Comparison of ENCODE assay signal across 25 cellular contexts in the genomic region with DNA sequence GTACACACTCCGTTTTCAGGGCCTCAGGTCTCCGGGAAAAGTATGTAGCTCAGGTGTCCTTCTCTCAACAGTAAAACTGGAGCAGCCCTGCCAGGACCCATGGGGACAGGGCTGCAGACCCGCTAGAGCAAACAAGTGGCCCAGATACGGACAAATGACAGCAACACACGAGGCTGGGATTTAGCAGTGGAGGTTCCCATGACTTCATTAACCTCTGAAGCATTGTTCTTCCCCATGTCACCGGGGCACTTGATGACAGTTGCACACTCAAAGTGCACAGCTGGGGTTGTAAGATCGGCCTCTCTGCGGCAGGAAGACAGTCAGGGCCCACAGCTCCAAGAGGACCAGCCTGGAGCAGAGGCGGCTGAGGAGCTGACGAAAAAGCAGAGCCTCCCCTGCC.
"Had no signal": no experiment of that assay in that cellular context is flagged by ENCODE, and none has a peak within 500 bp of the region (broad histone marks: within the 10 kb centered on the region; RNA-seq: fewer than 3 reads in every experiment).

No MANE protein-coding gene starts in this region.

- DNase-seq: activated CD4-positive, alpha-beta memory T cell treated with anti-CD3 and anti-CD28 coated beads for 36 hours; activated CD4-positive, alpha-beta T cell treated with anti-CD3 and anti-CD28 coated beads, Interleukin-2, amount 10 ng/mL, durations not matched to agents 7 days and 5 days; activated CD4-positive, CD25-positive, alpha-beta regulatory T cell; activated CD8-positive, alpha-beta memory T cell treated with anti-CD3 and anti-CD28 coated beads for 24 hours; activated gamma-delta T cell; activated naive CD4-positive, alpha-beta T cell treated with anti-CD3 and anti-CD28 coated beads for 36 hours; activated T-cell treated with anti-CD3 and anti-CD28 coated beads, Interleukin-2, amount 50 U/mL, for 48 hours; brain microvascular endothelial cell; cerebellar nuclear complex; NCI-H1930; NCI-H345; NCI-H510A; NCI-H526 treated with DMSO at 0.1 percent for 48 hours; NCI-H82; OCI-M1; RPMI8226; SHP77 treated with DMSO at 0.1 percent for 48 hours; T-cell; T-helper 2 cell; T1000 had no signal

- H3K36me3 Mint-ChIP-seq: activated CD4-positive, alpha-beta memory T cell treated with anti-CD3 and anti-CD28 coated beads for 36 hours; activated naive CD8-positive, alpha-beta T cell; T-cell had no signal

- H3K27me3 ChIP-seq: brain microvascular endothelial cell had no signal

- H3K27ac Mint-ChIP-seq: activated CD4-positive, alpha-beta memory T cell treated with anti-CD3 and anti-CD28 coated beads for 36 hours; activated CD4-positive, alpha-beta T cell treated with anti-CD3 and anti-CD28 coated beads, Interleukin-2, amount 10 ng/mL, durations not matched to agents 7 days and 5 days; activated naive CD4-positive, alpha-beta T cell treated with anti-CD3 and anti-CD28 coated beads for 36 hours; activated naive CD8-positive, alpha-beta T cell; activated T-helper 17 cell treated with anti-CD3 and anti-CD28 coated beads, Interleukin-2, amount 50 U/mL, for 72 hours; T-cell had no signal

- H3K27ac ChIP-seq: brain microvascular endothelial cell, SK-N-MC had no signal

- H3K9me3 Mint-ChIP-seq: activated CD4-positive, alpha-beta memory T cell treated with anti-CD3 and anti-CD28 coated beads for 36 hours; activated CD4-positive, alpha-beta T cell treated with anti-CD3 and anti-CD28 coated beads, Interleukin-2, amount 10 ng/mL, durations not matched to agents 7 days and 5 days; activated naive CD4-positive, alpha-beta T cell treated with anti-CD3 and anti-CD28 coated beads for 36 hours; activated T-helper 17 cell treated with anti-CD3 and anti-CD28 coated beads, Interleukin-2, amount 50 U/mL, for 72 hours; T-cell had no signal

- H3K4me3 Mint-ChIP-seq: activated CD4-positive, alpha-beta memory T cell treated with anti-CD3 and anti-CD28 coated beads for 36 hours; activated CD4-positive, alpha-beta T cell treated with anti-CD3 and anti-CD28 coated beads, Interleukin-2, amount 10 ng/mL, durations not matched to agents 7 days and 5 days; activated naive CD4-positive, alpha-beta T cell treated with anti-CD3 and anti-CD28 coated beads for 36 hours; activated naive CD8-positive, alpha-beta T cell; activated T-helper 17 cell treated with anti-CD3 and anti-CD28 coated beads, Interleukin-2, amount 50 U/mL, for 72 hours; T-cell had no signal

- H3K36me3 ChIP-seq: brain microvascular endothelial cell had no signal

- H3K27me3 Mint-ChIP-seq: activated CD4-positive, alpha-beta memory T cell treated with anti-CD3 and anti-CD28 coated beads for 36 hours; activated T-helper 17 cell treated with anti-CD3 and anti-CD28 coated beads, Interleukin-2, amount 50 U/mL, for 72 hours had no signal

- H3K4me3 ChIP-seq: K562, SK-N-MC had no signal

- ATAC-seq: activated T-helper 17 cell treated with anti-CD3 and anti-CD28 coated beads, Interleukin-2, amount 50 U/mL, for 72 hours; K562; Panc1; T-cell had no signal

- H3K4me1 Mint-ChIP-seq: activated CD4-positive, alpha-beta T cell treated with anti-CD3 and anti-CD28 coated beads, Interleukin-2, amount 10 ng/mL, durations not matched to agents 7 days and 5 days; activated T-helper 17 cell treated with anti-CD3 and anti-CD28 coated beads, Interleukin-2, amount 50 U/mL, for 72 hours; T-cell had no signal
